9 cellular contexts compared by ENCODE assay signal in the genomic region with DNA sequence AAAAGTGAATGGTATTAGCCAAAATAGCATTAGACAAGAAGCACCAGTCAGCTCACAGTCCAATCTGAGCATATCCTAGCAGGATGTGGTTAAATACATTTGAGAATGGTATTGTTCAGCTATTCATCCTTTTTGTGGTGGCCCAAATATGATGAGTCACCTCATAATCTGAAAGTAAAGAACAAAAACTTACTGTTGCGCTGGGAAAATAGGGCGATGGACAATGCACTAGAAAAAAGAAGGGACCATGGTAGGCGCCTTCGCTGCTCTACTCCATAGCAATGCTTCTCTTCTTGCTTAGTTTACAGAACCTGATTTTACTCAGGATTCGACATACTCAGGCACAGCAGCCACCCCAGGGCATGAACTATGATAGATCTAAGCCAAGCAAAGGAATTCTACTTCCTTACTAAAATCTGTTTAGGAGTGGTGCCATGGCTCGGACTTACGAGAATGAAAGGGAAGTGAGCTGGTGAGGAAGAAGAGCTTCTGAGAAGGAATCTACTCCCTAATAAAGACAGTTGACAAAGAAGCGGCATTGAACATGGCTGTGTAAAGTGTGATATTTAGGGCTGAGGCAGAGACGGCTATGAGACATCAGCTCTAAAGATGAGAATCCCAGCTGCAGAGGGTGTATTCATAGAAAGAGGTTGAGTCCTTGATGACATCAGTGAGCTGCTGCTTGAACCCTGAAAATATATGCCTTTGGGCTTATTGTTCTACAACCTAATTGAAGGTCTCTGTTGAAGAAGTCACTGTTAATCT. TPM values are rescaled to one million over a fixed set of nuclear protein-coding genes. Genes with fewer than 3 reads are reported as not detected.
DNase-seq lines count a peak whose midpoint lies in the region; ATAC-seq, FAIRE-seq and TF ChIP-seq lines count a peak whose summit lies in the region.
"Had no signal": no experiment of that assay in that cellular context is flagged by ENCODE, and none has a peak within 500 bp of the region (broad histone marks: within the 10 kb centered on the region; RNA-seq: fewer than 3 reads in every experiment).

No MANE protein-coding gene starts in this region.

- H3K79me1 ChIP-seq in H9 (ENCODE audit: insufficient read depth, low read depth, low read length, poor library complexity, severe bottlenecking), result no peaks in the 10 kb centered on the region

- DNase-seq in H9 (no peak), NB4 (ENCODE audit: low read depth) (peak; percentile 81), endothelial cell of umbilical vein (ENCODE audit: low read depth, low spot score) (peak; percentile 61), MG63 (no peak), DMS53 (lab: John Stamatoyannopoulos, UW) (no peak), nephron progenitor cell (no peak)
- DNase-seq in activated effector memory CD4-positive, alpha-beta T cell treated with Interleukin-2 at 50 U/mL for 16 hours, result no peak

- H3K36me3 ChIP-seq in endothelial cell of umbilical vein (ENCODE audit: control insufficient read depth in 2 of 2, extremely low read depth in 1 of 2, insufficient read depth in 2 of 2, low read length in 2 of 2) (no peaks in the 10 kb centered on the region), MG63 (peaks cover 13% of the 10 kb centered on the region; the same call in 1 of the 2 replicates)

- H3K27ac Mint-ChIP-seq in H9, result peak overlapping the region in 1 of 3 experiments; percentile 65; a peak in 1 of 7 replicates
- H3K27ac Mint-ChIP-seq in nephron progenitor cell, result no peak overlapping the region

- no peak overlapping the region for H3K23ac ChIP-seq in H9 (ENCODE audit: insufficient read length, low read depth, low read length)

- no peak for TF ChIP-seq CTCF in H9 (conservative IDR thresholded peaks at IDR 0.05)
- no peak for TF ChIP-seq CTCF in NB4 (IDR thresholded peaks at IDR 0.05; ENCODE audit: low read depth, low read length)
- no peak for TF ChIP-seq CTCF in endothelial cell of umbilical vein (IDR thresholded peaks at IDR 0.05; ENCODE audit: extremely low read depth in 1 of 2, insufficient read depth in 1 of 2, low read depth in 1 of 2, low read length in 2 of 2)
- TF ChIP-seq CTCF in nephron progenitor cell (IDR thresholded peaks at IDR 0.05), result no peak

- peak overlapping the region; percentile 36 for H2BK12ac ChIP-seq in H9 (ENCODE audit: insufficient read length, low read depth, low read length)

- H3K4me2 ChIP-seq in H9 (ENCODE audit: insufficient read depth, insufficient read length, low read length) (no peak overlapping the region), endothelial cell of umbilical vein (ENCODE audit: insufficient read depth, low read length) (peak overlapping the region; percentile 62)
- H3K4me2 ChIP-seq: PC-9 had no signal

- H2AFZ ChIP-seq in H9 (ENCODE audit: low read length) (no peak overlapping the region), endothelial cell of umbilical vein (ENCODE audit: low read depth, low read length) (peak overlapping the region; percentile 51)
- H2AFZ ChIP-seq: PC-9 had no signal

- H3K79me2 ChIP-seq in H9 (ENCODE audit: insufficient read depth, low read length), result no peaks in the 10 kb centered on the region
- H3K79me2 ChIP-seq in endothelial cell of umbilical vein (ENCODE audit: control insufficient read depth, insufficient read depth, low read length), result no peaks in the 10 kb centered on the region

- H3K4me1 ChIP-seq in H9 (ENCODE audit: insufficient read depth, low read length) (no peaks in the 10 kb centered on the region; the same call in 1 of the 2 replicates), endothelial cell of umbilical vein (ENCODE audit: control insufficient read depth, extremely low read depth, insufficient read depth, low read length) (peaks cover 13% of the 10 kb centered on the region)

- intact Hi-C loops in endothelial cell of umbilical vein (cut with micrococcal nuclease), result no loop called here

- no peaks in the 10 kb centered on the region for H3K23me2 ChIP-seq in H9 (ENCODE audit: insufficient read length, low read depth, low read length, poor library complexity, severe bottlenecking)

- no peaks in the 10 kb centered on the region for H4K20me1 ChIP-seq in H9 (ENCODE audit: control insufficient read depth, insufficient read depth, insufficient read length)
- peaks cover 2% of the 10 kb centered on the region for H4K20me1 ChIP-seq in endothelial cell of umbilical vein (replicated peaks; ENCODE audit: control insufficient read depth, extremely low read depth, insufficient read depth, low read length)

- H3K9me3 Mint-ChIP-seq in H9 (peaks cover 3% of the 10 kb centered on the region in 2 experiments; a peak in 2 of 5 replicates), nephron progenitor cell (peaks cover 9% of the 10 kb centered on the region)

- no peak overlapping the region for H3T11ph ChIP-seq in H9 (ENCODE audit: low read length)

- H4K5ac ChIP-seq in H9 (ENCODE audit: insufficient read length, low read depth, low read length), result no peak overlapping the region

- no peak overlapping the region for H4K8ac ChIP-seq in H9 (replicated peaks; ENCODE audit: insufficient read length, low read depth, low read length)

- no peak overlapping the region for H3K14ac ChIP-seq in H9 (ENCODE audit: insufficient read depth, low read length)

- BruUV-seq in endothelial cell of umbilical vein (replicated peaks; lab: Mats Ljungman, UMichigan), result no TSS peak

- H3K27me3 Mint-ChIP-seq in H9 (ENCODE audit: low read depth), result no peaks in the 10 kb centered on the region
- no peaks in the 10 kb centered on the region for H3K27me3 Mint-ChIP-seq in nephron progenitor cell (ENCODE audit: low read depth, poor library complexity)

- H3K27ac ChIP-seq in H9 (ENCODE audit: insufficient read length, low read depth, low read length) (no peak overlapping the region), endothelial cell of umbilical vein (ENCODE audit: insufficient read depth, low read depth, low read length) (peak overlapping the region; percentile 58)
- H3K27ac ChIP-seq: PC-9 had no signal

- H3K36me3 Mint-ChIP-seq in H9 (ENCODE audit: insufficient read depth in 1 of 3, low read depth in 3 of 3) (peaks cover 7 to 11% (median 10%) of the 10 kb centered on the region in 3 experiments; a peak in 6 of 7 replicates), nephron progenitor cell (ENCODE audit: low read depth) (peaks cover 39% of the 10 kb centered on the region)

- no peak overlapping the region for H3K18ac ChIP-seq in H9 (ENCODE audit: insufficient read length, low read depth, low read length)

- no peak overlapping the region for H3K56ac ChIP-seq in H9 (ENCODE audit: insufficient read length, low read depth, low read length)

- dilution Hi-C loops in endothelial cell of umbilical vein (cut with MboI; ENCODE audit: extremely low pct_ligation_motif_present, low sequenced_read_pairs), result no loop called here

- H3K4me1 Mint-ChIP-seq in H9 (peaks cover 16 to 21% of the 10 kb centered on the region in 2 experiments), nephron progenitor cell (peaks cover 17% of the 10 kb centered on the region)

- H3K9me3 ChIP-seq in H9 (ENCODE audit: control insufficient read depth, low read depth, low read length), result no peaks in the 10 kb centered on the region
- no peaks in the 10 kb centered on the region for H3K9me3 ChIP-seq in endothelial cell of umbilical vein (replicated peaks; ENCODE audit: control insufficient read depth, insufficient read depth, low read length)
- H3K9me3 ChIP-seq in MG63, result no peaks in the 10 kb centered on the region

- no peak overlapping the region for H4K91ac ChIP-seq in H9 (ENCODE audit: insufficient read length, low read depth, low read length)

- peak; percentile 93 for ATAC-seq in GM18499 (IDR thresholded peaks at IDR 0.05; ENCODE audit: insufficient read depth, unreplicated experiment)

- H3K9ac ChIP-seq in H9 (ENCODE audit: extremely low read depth, insufficient read length, low read length) (no peak overlapping the region), endothelial cell of umbilical vein (replicated peaks; ENCODE audit: extremely low read depth, insufficient read depth, low read length) (no peak overlapping the region)

- WGBS in H9 (ENCODE audit: extremely low coverage, insufficient read length, low lambda C conversion rate), result no CpG with 5 or more reads among the region's 9 CpGs

- H3K4me3 Mint-ChIP-seq in H9, result no peak overlapping the region
- H3K4me3 Mint-ChIP-seq in nephron progenitor cell, result no peak overlapping the region

- no peak overlapping the region for H2AK5ac ChIP-seq in H9 (ENCODE audit: insufficient read length, low read length)

- POLR2A ChIA-PET in endothelial cell of umbilical vein (lab: Charles Lee), result no interaction called here

- FAIRE-seq in endothelial cell of umbilical vein (lab: Jason Lieb, UNC), result peak; percentile 92

- CTCF ChIA-PET in endothelial cell of umbilical vein (lab: Charles Lee), result interaction anchor here (0.9 to 4.5 kb wide), 5 partner anchors 15 to 69 kb away, joined by 3 to 26 read pairs (median 7); partner anchors contain the start of gene GSTA4

- no peak overlapping the region for H2BK120ac ChIP-seq in H9 (ENCODE audit: low read depth, low read length, poor library complexity, severe bottlenecking)

- H3K4ac ChIP-seq in H9 (ENCODE audit: low read depth, low read length), result no peak overlapping the region

- H2BK15ac ChIP-seq in H9 (ENCODE audit: low read depth, low read length), result no peak overlapping the region

- no peak overlapping the region for H2BK20ac ChIP-seq in H9 (ENCODE audit: low read depth, low read length, poor library complexity, severe bottlenecking)

- no peaks in the 10 kb centered on the region; the same call in 1 of the 2 replicates for H3K27me3 ChIP-seq in H9 (ENCODE audit: insufficient read depth, low read length)
- H3K27me3 ChIP-seq in endothelial cell of umbilical vein (ENCODE audit: control insufficient read depth in 2 of 2, insufficient read depth in 2 of 2, low read length in 2 of 2), result no peaks in the 10 kb centered on the region
- H3K27me3 ChIP-seq in MG63, result no peaks in the 10 kb centered on the region

- peak overlapping the region; percentile 19 for H3K4me3 ChIP-seq in NB4 (ENCODE audit: low read depth, low read length)
- no peak overlapping the region for H3K4me3 ChIP-seq in endothelial cell of umbilical vein (replicated peaks in 1 of 3; ENCODE audit: insufficient read depth in 1 of 3, low read depth in 1 of 3, low read length in 3 of 3)
- H3K4me3 ChIP-seq in MG63, result no peak overlapping the region
- H3K4me3 ChIP-seq: PC-9 had no signal

- no peak overlapping the region for H2BK5ac ChIP-seq in H9 (ENCODE audit: insufficient read length, low read length)

- no peak for TF ChIP-seq POLR2A in NB4 (IDR thresholded peaks at IDR 0.05; ENCODE audit: extremely low read depth, insufficient read length)
- TF ChIP-seq POLR2A in endothelial cell of umbilical vein (IDR thresholded peaks at IDR 0.05; ENCODE audit: low read depth, low read length), result no peak

- H3K9me1 ChIP-seq in endothelial cell of umbilical vein (replicated peaks; ENCODE audit: control insufficient read depth, extremely low read depth, insufficient read depth, low read length), result no peaks in the 10 kb centered on the region

RNA-seq across cellular contexts. Expression of gene CILK1, which starts 13.0 kb away (rescaled TPM):
- total RNA-seq in H9 (2021), result 7.3 and 7.7 TPM in 2 replicates
- 9.0 and 9.3 TPM in 2 replicates for total RNA-seq in endothelial cell of umbilical vein
- 4.2 and 5.1 TPM in 2 replicates for polyA plus RNA-seq in endothelial cell of umbilical vein
- 5.1 and 5.2 TPM in 2 replicates for polyA plus RNA-seq in endothelial cell of umbilical vein (2011; cell fraction: cytosol; rRNA removed)
- 6.1 and 6.3 TPM in 2 replicates for polyA plus RNA-seq in endothelial cell of umbilical vein (2011; cell fraction: nucleus; rRNA removed)
- 3.8 and 5.4 TPM in 2 replicates for polyA plus RNA-seq in endothelial cell of umbilical vein (2012)
- 7.1 and 7.7 TPM in 2 replicates for polyA minus RNA-seq in endothelial cell of umbilical vein
- 4.6 TPM for polyA minus RNA-seq in endothelial cell of umbilical vein (2011; cell fraction: cytosol; rRNA and poly(A)+ RNA removed)
- polyA minus RNA-seq in endothelial cell of umbilical vein (2011; cell fraction: nucleus; rRNA and poly(A)+ RNA removed), result 3.9 and 5.4 TPM in 2 replicates
- 2.0 and 2.9 TPM in 2 replicates for total RNA-seq in MG63 (2014; rRNA removed; shearing (Covaris generic); ENCODE audit: low replicate concordance)

RNA-seq across cellular contexts. Expression of gene FBXO9, which starts 16.6 kb away (rescaled TPM):
- total RNA-seq in H9 (2021) (62.5 and 68.4 TPM in 2 replicates), endothelial cell of umbilical vein (58.9 and 67.3 TPM in 2 replicates)
- 48.1 and 63.5 TPM in 2 replicates for polyA plus RNA-seq in endothelial cell of umbilical vein
- polyA plus RNA-seq in endothelial cell of umbilical vein (2011; cell fraction: cytosol; rRNA removed), result 30.5 and 46.4 TPM in 2 replicates
- 142 and 143 TPM in 2 replicates for polyA plus RNA-seq in endothelial cell of umbilical vein (2011; cell fraction: nucleus; rRNA removed)
- polyA plus RNA-seq in endothelial cell of umbilical vein (2012), result 28.1 and 47.1 TPM in 2 replicates
- polyA minus RNA-seq in endothelial cell of umbilical vein, result 66.1 and 77.9 TPM in 2 replicates
- 36.6 TPM for polyA minus RNA-seq in endothelial cell of umbilical vein (2011; cell fraction: cytosol; rRNA and poly(A)+ RNA removed)
- 30.5 and 45.9 TPM in 2 replicates for polyA minus RNA-seq in endothelial cell of umbilical vein (2011; cell fraction: nucleus; rRNA and poly(A)+ RNA removed)
- total RNA-seq in MG63 (2014; rRNA removed; shearing (Covaris generic); ENCODE audit: low replicate concordance), result 19.3 and 41.2 TPM in 2 replicates

RNA-seq across cellular contexts. Expression of gene GSTA4, which starts 53.5 kb away (rescaled TPM):
- total RNA-seq in H9 (2021), result 28.9 and 32.1 TPM in 2 replicates
- total RNA-seq in endothelial cell of umbilical vein, result 15.0 and 17.9 TPM in 2 replicates
- polyA plus RNA-seq in endothelial cell of umbilical vein, result 15.6 and 24.6 TPM in 2 replicates
- polyA plus RNA-seq in endothelial cell of umbilical vein (2011; cell fraction: cytosol; rRNA removed), result 27.1 and 27.4 TPM in 2 replicates
- 29.6 and 38.3 TPM in 2 replicates for polyA plus RNA-seq in endothelial cell of umbilical vein (2011; cell fraction: nucleus; rRNA removed)
- polyA plus RNA-seq in endothelial cell of umbilical vein (2012), result 24.1 and 33.0 TPM in 2 replicates
- polyA minus RNA-seq in endothelial cell of umbilical vein, result 9.7 and 13.1 TPM in 2 replicates
- polyA minus RNA-seq in endothelial cell of umbilical vein (2011; cell fraction: cytosol; rRNA and poly(A)+ RNA removed), result not detected
- 4.4 and 8.1 TPM in 2 replicates for polyA minus RNA-seq in endothelial cell of umbilical vein (2011; cell fraction: nucleus; rRNA and poly(A)+ RNA removed)
- 15.3 and 28.5 TPM in 2 replicates for total RNA-seq in MG63 (2014; rRNA removed; shearing (Covaris generic); ENCODE audit: low replicate concordance)

Comparison
In these comparisons a context has a peak if more than half of its experiments do, and no peak if none do; other contexts are left out.
1. DNase-seq: peak in NB4 (single experiment) and endothelial cell of umbilical vein (single experiment); none in H9 (single experiment), MG63 (single experiment), activated effector memory CD4-positive, alpha-beta T cell treated with Interleukin-2 at 50 U/mL for 16 hours (single experiment), DMS53 (single experiment) and nephron progenitor cell (single experiment).